15 cellular contexts compared by ENCODE assay signal in genomic region chr15:49877871-49878511, GRCh38.
DNase-seq lines count a peak whose midpoint lies in the region; ATAC-seq and TF ChIP-seq lines count a peak whose summit lies in the region.
"Had no signal": no experiment of that assay in that cellular context is flagged by ENCODE, and none has a peak within 500 bp of the region (broad histone marks: within the 10 kb centered on the region; RNA-seq: fewer than 3 reads in every experiment).

No MANE protein-coding gene starts in this region.

- ATAC-seq in left ventricle myocardium superior, result peak; percentile 79
- ATAC-seq in HG02840 (IDR thresholded peaks at IDR 0.05; ENCODE audit: low FRiP score, unreplicated experiment), result no peak
- ATAC-seq in left colon, result no peak
- ATAC-seq: activated CD4-positive, alpha-beta T cell treated with anti-CD3 and anti-CD28 coated beads for 36 hours had no signal

- H3K4me3 ChIP-seq in AG04449 (ENCODE audit: low read depth, low read length) (no peak overlapping the region), retinal pigment epithelial cell (ENCODE audit: low read length) (no peak overlapping the region), dorsolateral prefrontal cortex (no peak overlapping the region)
- H3K4me3 ChIP-seq: cardiac muscle cell had no signal

- TF ChIP-seq CTCF in AG04449 (IDR thresholded peaks at IDR 0.05; ENCODE audit: insufficient read depth, low read length, missing control alignments) (no peak), retinal pigment epithelial cell (conservative IDR thresholded peaks at IDR 0.05; ENCODE audit: low read depth, low read length) (no peak), dorsolateral prefrontal cortex (IDR thresholded peaks at IDR 0.05 in 54 of 56, conservative IDR thresholded peaks at IDR 0.05 in 2 of 56; ENCODE audit: low read depth in 1 of 56, partially characterized antibody in 56 of 56) (no peak), type B pancreatic cell (conservative IDR thresholded peaks at IDR 0.05) (no peak)

- CTCF ChIA-PET in AG04449 (lab: Yijun Ruan, JAX), result interaction anchor here (1.2 to 1.3 kb wide), 3 partner anchors 14 to 267 kb away, joined by 3 to 4 read pairs (median 4); no protein-coding TSS in a partner anchor

- POLR2A ChIA-PET in AG04449 (lab: Yijun Ruan, JAX), result no interaction called here

- no peaks in the 10 kb centered on the region for H3K27me3 ChIP-seq in dorsolateral prefrontal cortex
- H3K27me3 ChIP-seq: cardiac muscle cell had no signal

- H3K27me3 Mint-ChIP-seq in type B pancreatic cell, result no peaks in the 10 kb centered on the region

- intact Hi-C loops in left ventricle myocardium superior (cut with micrococcal nuclease) (no loop called here), left colon (cut with DNase I, micrococcal nuclease) (no loop called here), dorsolateral prefrontal cortex (cut with DNase I) (no loop called here)

- no peak overlapping the region for H3K4me3 Mint-ChIP-seq in type B pancreatic cell
- H3K4me3 Mint-ChIP-seq: activated CD4-positive, alpha-beta T cell treated with anti-CD3 and anti-CD28 coated beads for 36 hours had no signal

- peaks cover 17% of the 10 kb centered on the region for H3K4me1 Mint-ChIP-seq in type B pancreatic cell (ENCODE audit: unreplicated experiment)
- H3K4me1 Mint-ChIP-seq: activated CD4-positive, alpha-beta T cell treated with anti-CD3 and anti-CD28 coated beads for 36 hours had no signal

- no peaks in the 10 kb centered on the region for H3K36me3 Mint-ChIP-seq in type B pancreatic cell

- H3K27ac Mint-ChIP-seq in type B pancreatic cell, result no peak overlapping the region

- DNase-seq in AG04449 (ENCODE audit: low read depth, low spot score) (peak; percentile 76), left ventricle myocardium superior (no peak), retinal pigment epithelial cell (ENCODE audit: low read depth) (peak; percentile 77), left colon (no peak), dorsolateral prefrontal cortex (no peak), type B pancreatic cell (ENCODE audit: extremely low spot score, unreplicated experiment) (no peak)
- DNase-seq: activated CD4-positive, alpha-beta T cell treated with anti-CD3 and anti-CD28 coated beads for 36 hours; DMS79; erythroblast; KG1; NCI-H1694; occipital lobe had no signal

- 56 to 81% (median 64%) methylated on average over 5 of the region's 5 CpGs for WGBS in adipose tissue, 3 donors

- peaks cover 14% of the 10 kb centered on the region for H3K9me3 Mint-ChIP-seq in type B pancreatic cell

- peak overlapping the region; percentile 95 for H3K27ac ChIP-seq in adipose tissue (ENCODE audit: low read depth, low read length)
- H3K27ac ChIP-seq in dorsolateral prefrontal cortex, result peak overlapping the region in 4 of 59 donors; percentile 7 to 32 (median 18)
- H3K27ac ChIP-seq: cardiac muscle cell had no signal

Comparison
In these comparisons a context has a peak if more than half of its experiments do, and no peak if none do; other contexts are left out.
1. DNase-seq: peak in AG04449 (single experiment) and retinal pigment epithelial cell (single experiment); none in left ventricle myocardium superior (single experiment), left colon (0 of 2), dorsolateral prefrontal cortex (0 of 10) and type B pancreatic cell (single experiment).